In the genomic region with DNA sequence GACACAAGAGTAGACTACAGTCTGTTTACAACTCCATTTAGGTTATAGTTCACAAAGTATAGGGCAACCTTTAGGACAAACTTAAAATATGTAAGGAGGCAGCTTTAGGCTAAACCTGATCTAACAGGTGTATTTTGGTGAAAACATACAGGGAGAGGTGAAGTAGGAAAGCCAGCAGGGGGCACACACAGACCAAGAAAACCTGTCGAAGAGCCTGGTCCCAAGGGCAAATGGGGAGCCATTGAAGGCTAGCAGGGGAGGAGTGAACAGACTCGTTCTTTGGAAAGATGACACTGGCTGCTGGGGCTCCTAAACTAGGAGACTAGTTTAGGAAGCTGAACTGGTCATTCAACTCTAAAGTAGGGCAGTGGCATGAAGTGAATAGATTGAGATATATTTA, we compare ENCODE assay signal across 8 cellular contexts.
A peak's percentile ranks its signal among the peaks of the same experiment; 100 is the strongest.
DNase-seq lines count a peak whose midpoint lies in the region; ATAC-seq and TF ChIP-seq lines count a peak whose summit lies in the region.

No MANE protein-coding gene starts in this region.

- no peak overlapping the region for H3K27ac ChIP-seq in CD8-positive, alpha-beta memory T cell (ENCODE audit: low read depth, low read length)

- no peaks in the 10 kb centered on the region for H3K4me1 Mint-ChIP-seq in CD8-positive, alpha-beta memory T cell
- no peaks in the 10 kb centered on the region for H3K4me1 Mint-ChIP-seq in chondrocyte (ENCODE audit: low read depth)
- no peaks in the 10 kb centered on the region for H3K4me1 Mint-ChIP-seq in natural killer cell

- peaks cover 3 to 19% of the 10 kb centered on the region in 2 donors for H3K27me3 Mint-ChIP-seq in CD8-positive, alpha-beta memory T cell
- H3K27me3 Mint-ChIP-seq in chondrocyte (ENCODE audit: low read depth) = peaks cover 21% of the 10 kb centered on the region
- peaks cover 24 to 37% of the 10 kb centered on the region in 2 donors for H3K27me3 Mint-ChIP-seq in natural killer cell (ENCODE audit: low read depth in 2 of 2)

- H3K27me3 ChIP-seq in CD8-positive, alpha-beta memory T cell (ENCODE audit: insufficient read depth, low read length, poor library complexity, severe bottlenecking) = no peaks in the 10 kb centered on the region

- intact Hi-C loops in natural killer cell (cut with micrococcal nuclease) = loop anchor here (2.0 to 5.0 kb wide), 2 partner anchors 466 to 507 kb away; no protein-coding TSS in a partner anchor

- DNase-seq in CD8-positive, alpha-beta memory T cell = peak in 4 of 5 donors; percentile 10 to 38 (median 19)
- DNase-seq in HFF-Myc (ENCODE audit: extremely low read depth, low read depth) = no peak
- DNase-seq in SK-N-DZ (ENCODE audit: low spot score) = peak; percentile 28
- DNase-seq in chondrocyte (ENCODE audit: low spot score) = no peak
- DNase-seq in natural killer cell = no peak

- H3K9me3 ChIP-seq in CD8-positive, alpha-beta memory T cell (ENCODE audit: low read length) = no peaks in the 10 kb centered on the region

- no peak overlapping the region for H3K4me3 ChIP-seq in CD8-positive, alpha-beta memory T cell (ENCODE audit: low read length)
- H3K4me3 ChIP-seq in HFF-Myc (replicated peaks; ENCODE audit: low read depth, low read length) = no peak overlapping the region

- TF ChIP-seq CTCF in HFF-Myc (IDR thresholded peaks at IDR 0.05; ENCODE audit: low read depth, low read length, missing control alignments) (peak; percentile 19), chondrocyte (IDR thresholded peaks at IDR 0.05) (peak; percentile 69), natural killer cell (IDR thresholded peaks at IDR 0.05) (peak; percentile 19)

- peak overlapping the region in 1 of 8 donors; percentile 57 for H3K27ac Mint-ChIP-seq in CD8-positive, alpha-beta memory T cell
- H3K27ac Mint-ChIP-seq in chondrocyte (ENCODE audit: unreplicated experiment) = no peak overlapping the region
- H3K27ac Mint-ChIP-seq in natural killer cell = no peak overlapping the region

- no peaks in the 10 kb centered on the region for H3K36me3 Mint-ChIP-seq in CD8-positive, alpha-beta memory T cell
- no peaks in the 10 kb centered on the region for H3K36me3 Mint-ChIP-seq in chondrocyte (ENCODE audit: low read depth)
- H3K36me3 Mint-ChIP-seq in natural killer cell = no peaks in the 10 kb centered on the region

- peaks cover 0 to 2% (median 0%) of the 10 kb centered on the region in 5 donors for H3K9me3 Mint-ChIP-seq in CD8-positive, alpha-beta memory T cell
- H3K9me3 Mint-ChIP-seq in chondrocyte (ENCODE audit: low read depth) = no peaks in the 10 kb centered on the region
- H3K9me3 Mint-ChIP-seq in natural killer cell = no peaks in the 10 kb centered on the region

- no peaks in the 10 kb centered on the region for H3K4me1 ChIP-seq in CD8-positive, alpha-beta memory T cell (ENCODE audit: insufficient read depth, low read length)

- H3K36me3 ChIP-seq in CD8-positive, alpha-beta memory T cell (ENCODE audit: insufficient read depth, low read length) = no peaks in the 10 kb centered on the region

- H3K4me3 Mint-ChIP-seq in CD8-positive, alpha-beta memory T cell = no peak overlapping the region
- H3K4me3 Mint-ChIP-seq in chondrocyte (ENCODE audit: unreplicated experiment) (no peak overlapping the region), natural killer cell (no peak overlapping the region)

- POLR2A ChIA-PET in CD8-positive, alpha-beta memory T cell (lab: Charles Lee) = no interaction called here

- ATAC-seq in natural killer cell (peak in 1 of 3 donors; percentile 55), HG02852 (IDR thresholded peaks at IDR 0.05; ENCODE audit: unreplicated experiment) (no peak), GM19324 (IDR thresholded peaks at IDR 0.05; ENCODE audit: low FRiP score, unreplicated experiment) (no peak), GM19397 (IDR thresholded peaks at IDR 0.05; ENCODE audit: unreplicated experiment) (no peak)

- CTCF ChIA-PET in CD8-positive, alpha-beta memory T cell (lab: Charles Lee) = no interaction called here

Comparison
In these comparisons a context has a peak if more than half of its experiments do, and no peak if none do; other contexts are left out.
1. DNase-seq: peak in CD8-positive, alpha-beta memory T cell (4 of 5) and SK-N-DZ (single experiment); none in HFF-Myc (single experiment), chondrocyte (single experiment) and natural killer cell (single experiment).
2. CTCF ChIP-seq: peak in every context shown above with its lines; median percentile 69 in chondrocyte; 19 in HFF-Myc; 19 in natural killer cell.